8 cellular contexts compared by ENCODE assay signal in the genomic region with DNA sequence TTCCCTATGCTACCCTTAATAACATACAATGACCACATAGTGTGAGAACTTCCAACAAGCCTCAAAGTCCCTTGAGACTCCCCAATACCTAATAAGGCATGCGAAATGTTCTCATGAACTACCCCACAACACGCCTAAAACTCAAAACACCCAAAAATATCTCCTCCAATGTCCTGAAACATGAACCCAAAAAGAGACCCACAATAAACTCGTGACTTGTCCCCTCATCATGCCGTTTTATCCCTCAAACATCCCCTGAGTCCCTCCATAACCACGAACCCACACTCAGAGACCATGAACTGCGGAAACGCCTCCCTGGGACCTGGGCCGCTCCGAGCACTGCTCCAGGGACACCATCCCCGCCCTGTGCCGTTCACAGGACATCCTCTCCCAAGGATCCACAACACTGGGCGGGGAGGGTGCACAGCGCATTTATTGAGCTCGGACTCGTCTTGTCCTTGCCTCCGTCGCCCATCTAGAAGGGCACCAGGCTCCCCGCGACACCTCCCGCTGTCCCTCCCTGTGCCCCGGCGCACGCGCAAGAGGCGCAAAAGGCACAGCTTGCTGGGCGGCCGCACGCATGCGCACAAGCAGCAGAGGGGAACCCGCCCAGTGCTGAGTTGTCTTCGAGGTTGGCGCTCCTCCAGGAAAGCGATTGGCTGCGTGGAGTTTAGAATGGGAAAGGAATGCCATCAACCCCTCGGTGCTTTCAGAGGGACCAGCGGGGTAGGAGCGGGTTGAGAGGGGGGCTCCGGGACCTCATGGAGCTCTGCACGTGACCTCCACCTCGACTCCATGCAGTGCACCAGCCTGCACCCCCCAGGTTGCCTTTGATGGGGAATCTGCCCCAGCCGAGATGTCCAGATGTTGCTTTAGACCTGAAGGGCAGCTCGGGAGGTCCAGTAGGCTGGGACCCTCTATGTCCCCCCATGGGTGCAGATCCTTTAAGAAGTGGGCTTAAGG. TPM values are rescaled to one million over a fixed set of nuclear protein-coding genes. Genes with fewer than 3 reads are reported as not detected.
DNase-seq lines count a peak whose midpoint lies in the region; ATAC-seq and TF ChIP-seq lines count a peak whose summit lies in the region.

No MANE protein-coding gene starts in this region.

- DNase-seq in SIG-M5 treated with dmso at 0.1 percent for 504 hours (lab: John Stamatoyannopoulos, UW; ENCODE audit: unreplicated experiment) (peak; percentile 60), SIG-M5 (lab: John Stamatoyannopoulos, UW) (no peak), RWPE2 (ENCODE audit: low spot score) (peak; percentile 91), activated gamma-delta T cell (lab: John Stamatoyannopoulos, UW) (peak; percentile 76), foreskin fibroblast (peak; percentile 91 to 98), osteoblast (ENCODE audit: insufficient read length, low spot score, missing footprints) (peak; percentile 100)

- H3K79me2 ChIP-seq in osteoblast (ENCODE audit: insufficient read depth, low read length) = no peaks in the 10 kb centered on the region

- H3K4me3 ChIP-seq in RWPE2 (ENCODE audit: severe bottlenecking) = peak overlapping the region; percentile 2
- peak overlapping the region; percentile 54 to 80 for H3K4me3 ChIP-seq in foreskin fibroblast (ENCODE audit: low read depth in 1 of 2, low read length in 2 of 2)
- H3K4me3 ChIP-seq in osteoblast (ENCODE audit: insufficient read depth, low read length) = peak overlapping the region; percentile 76

- H3K36me3 ChIP-seq in RWPE2 (ENCODE audit: low read depth) (peaks cover 37% of the 10 kb centered on the region), osteoblast (ENCODE audit: insufficient read depth, low read length) (no peaks in the 10 kb centered on the region)

- ATAC-seq in HG03565 (IDR thresholded peaks at IDR 0.05; ENCODE audit: unreplicated experiment) (peak; percentile 54), RWPE2 (ENCODE audit: low read depth) (peak; percentile 40)

- H3K4me1 ChIP-seq in RWPE2 (ENCODE audit: insufficient read depth, poor library complexity, severe bottlenecking) (peaks cover 58% of the 10 kb centered on the region), osteoblast (ENCODE audit: insufficient read depth, low read length) (peaks cover 34% of the 10 kb centered on the region)

- H3K27ac ChIP-seq in RWPE2 (ENCODE audit: poor library complexity, severe bottlenecking) (peak overlapping the region; percentile 92), osteoblast (ENCODE audit: low read depth, low read length) (peak overlapping the region; percentile 91), temporal lobe (ENCODE audit: low read depth, low read length) (peak overlapping the region; percentile 100)

- peak overlapping the region; percentile 91 for H2AFZ ChIP-seq in osteoblast (ENCODE audit: low read length)

- TF ChIP-seq CTCF in RWPE2 (IDR thresholded peaks at IDR 0.05; ENCODE audit: poor library complexity, severe bottlenecking) (no peak), foreskin fibroblast (IDR thresholded peaks at IDR 0.05; ENCODE audit: low read depth, low read length) (no peak), osteoblast (IDR thresholded peaks at IDR 0.05; ENCODE audit: extremely low read depth, low read depth, low read length) (no peak)

- H3K9me3 ChIP-seq in RWPE2 (ENCODE audit: severe bottlenecking) = no peaks in the 10 kb centered on the region
- no peaks in the 10 kb centered on the region for H3K9me3 ChIP-seq in osteoblast (ENCODE audit: low read depth, low read length)

- H3K4me2 ChIP-seq in osteoblast (ENCODE audit: insufficient read depth, low read length) = peak overlapping the region; percentile 84

- H3K27me3 ChIP-seq in RWPE2 (ENCODE audit: insufficient read depth, poor library complexity, severe bottlenecking) (no peaks in the 10 kb centered on the region), osteoblast (ENCODE audit: insufficient read depth, low read length) (no peaks in the 10 kb centered on the region)

- H4K20me1 ChIP-seq in osteoblast (ENCODE audit: insufficient read depth, low read length) = no peaks in the 10 kb centered on the region

RNA-seq across cellular contexts. Expression of gene FXYD3, which starts 8.8 kb away (rescaled TPM):
- total RNA-seq in osteoblast = not detected in 2 replicates
- not detected for total RNA-seq in temporal lobe

RNA-seq across cellular contexts. Expression of gene LGI4, which starts 10.5 kb away (rescaled TPM):
- total RNA-seq in osteoblast = 0.59 and 0.72 TPM in 2 replicates
- total RNA-seq in temporal lobe = 5.2 TPM

RNA-seq across cellular contexts. Expression of gene FXYD1, which starts 14.2 kb away (rescaled TPM):
- total RNA-seq in osteoblast (not detected in 2 replicates), temporal lobe (0.74 TPM)

RNA-seq across cellular contexts. Expression of gene FXYD7, which starts 18.7 kb away (rescaled TPM):
- total RNA-seq in osteoblast = not detected in 2 replicates
- 10.1 TPM for total RNA-seq in temporal lobe

RNA-seq across cellular contexts. Expression of gene FXYD5, which starts 30.2 kb away (rescaled TPM):
- 29.0 and 32.4 TPM in 2 replicates for total RNA-seq in osteoblast
- 0.74 TPM for total RNA-seq in temporal lobe

Comparison
In these comparisons a context has a peak if more than half of its experiments do, and no peak if none do; other contexts are left out.
1. H3K4me3 ChIP-seq: peak in every context shown above with its lines; median percentile 76 in osteoblast; 67 in foreskin fibroblast; 2 in RWPE2.